Comparison of ENCODE assay signal across 11 cellular contexts in the genomic region with DNA sequence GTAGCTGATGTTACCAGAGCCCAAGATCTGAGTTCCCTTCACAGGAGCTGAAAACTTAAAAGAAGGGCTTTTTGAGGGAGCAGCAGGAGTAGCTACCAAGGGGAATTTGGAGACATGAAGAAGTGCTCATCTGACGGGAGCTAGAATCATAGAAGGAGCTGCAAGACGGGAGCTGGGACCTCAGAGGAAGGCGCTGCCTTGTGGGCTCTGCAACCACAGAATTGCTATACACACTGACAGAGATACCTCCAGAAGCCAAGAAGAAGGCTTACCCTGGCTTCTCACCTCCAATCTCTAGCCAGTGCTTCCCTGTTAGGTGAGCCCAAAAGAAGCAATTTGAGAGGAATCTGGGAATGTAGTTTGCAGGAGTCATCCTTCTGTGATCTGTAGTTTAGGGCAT. TPM values are rescaled to one million over a fixed set of nuclear protein-coding genes. Genes with fewer than 3 reads are reported as not detected.
"Had no signal": no experiment of that assay in that cellular context is flagged by ENCODE, and none has a peak within 500 bp of the region (broad histone marks: within the 10 kb centered on the region; RNA-seq: fewer than 3 reads in every experiment).

No MANE protein-coding gene starts in this region.

- H3K4me2 ChIP-seq: GM23338 had no signal

- H3K27ac ChIP-seq: GM23248 had no signal

- H3K9me3 ChIP-seq: HAP-1 had no signal

- H3K4me3 ChIP-seq: GM23248, GM23338, HAP-1 had no signal

- DNase-seq: GM23248, GOT3, H7, H9, HCEC 1CT, HFFc6 had no signal

- H3K9ac ChIP-seq: GM23248 had no signal

- H3K4me1 ChIP-seq: HAP-1 had no signal

- H3K36me3 ChIP-seq: HAP-1 had no signal

- H2AFZ ChIP-seq: GM23248, GM23338 had no signal

- FAIRE-seq: H1, H54 had no signal

- ATAC-seq: GM23338, HCT116 had no signal

RNA-seq across cellular contexts. Expression of a gene that starts 35.9 kb away (rescaled TPM):
- total RNA-seq: GM23248, GM23338, H1, H7, H9, HFFc6 had no signal
- polyA plus RNA-seq: GM23248, GM23338, H1 had no signal
